ENCODE assay signal across 12 cellular contexts in the genomic region with DNA sequence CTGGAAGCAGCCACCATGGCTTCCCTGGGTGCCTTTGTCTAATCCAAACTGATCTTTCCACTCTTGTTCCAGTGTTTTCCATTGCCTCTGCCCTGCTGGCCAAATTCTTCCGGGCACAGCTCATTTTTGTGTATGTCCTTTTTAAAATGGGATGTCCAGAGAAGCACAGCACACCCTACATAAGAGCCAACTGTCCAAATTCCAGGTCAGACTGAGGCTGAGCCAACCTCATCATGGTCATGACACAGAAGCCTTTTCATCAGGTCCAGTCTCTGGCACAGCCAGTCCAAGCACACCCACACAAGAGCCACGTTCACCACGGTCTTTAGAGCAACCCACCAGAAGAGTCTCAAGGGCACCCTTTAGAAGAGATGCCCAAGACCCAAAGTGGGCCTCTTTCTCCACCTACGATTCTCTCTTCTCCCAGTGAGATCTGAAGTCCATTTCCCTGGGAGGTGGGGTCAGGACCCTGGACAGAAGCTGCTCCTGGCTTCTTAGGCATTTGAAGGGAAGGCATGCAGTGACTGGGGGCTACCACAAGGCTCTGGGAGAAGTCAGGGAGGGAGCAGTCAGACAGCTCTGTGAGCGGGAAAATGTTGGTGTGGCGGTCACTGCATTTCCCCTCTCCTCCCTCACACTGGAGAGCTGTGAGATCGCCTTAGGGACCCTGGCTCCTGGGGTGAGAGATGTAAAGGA. TPM values are rescaled to one million over a fixed set of nuclear protein-coding genes. Genes with fewer than 3 reads are reported as not detected.
DNase-seq lines count a peak whose midpoint lies in the region; ATAC-seq and TF ChIP-seq lines count a peak whose summit lies in the region.
"Had no signal": no experiment of that assay in that cellular context is flagged by ENCODE, and none has a peak within 500 bp of the region (broad histone marks: within the 10 kb centered on the region; RNA-seq: fewer than 3 reads in every experiment).

No MANE protein-coding gene starts in this region.

- H3K4me1 ChIP-seq in HAP-1 = no peaks in the 10 kb centered on the region
- no peaks in the 10 kb centered on the region for H3K4me1 ChIP-seq in esophagus squamous epithelium

- WGBS in esophagus squamous epithelium, 2 donors = 63 to 64% methylated on average over 4 of the region's 7 CpGs

- peaks cover 3% of the 10 kb centered on the region; the same call in 1 of the 2 replicates for H3K27me3 ChIP-seq in HAP-1 (ENCODE audit: low read depth)
- peaks cover 0 to 95% (median 0%) of the 10 kb centered on the region in 4 donors for H3K27me3 ChIP-seq in esophagus squamous epithelium
- H3K27me3 ChIP-seq: BLaER1 had no signal

- ATAC-seq in GM18907 (IDR thresholded peaks at IDR 0.05; ENCODE audit: unreplicated experiment) (no peak), HG02798 (IDR thresholded peaks at IDR 0.05; ENCODE audit: poor library complexity, unreplicated experiment) (no peak)

- in situ Hi-C loops in HAP-1 (cut with MboI; ENCODE audit: low sequenced_read_pairs) = no loop called here

- H3K4me3 ChIP-seq in HAP-1 (no peak overlapping the region), esophagus squamous epithelium (no peak overlapping the region)
- H3K4me3 ChIP-seq: BLaER1, dorsolateral prefrontal cortex had no signal

- intact Hi-C loops in esophagus squamous epithelium (cut with DNase I) = no loop called here

- DNase-seq in A172 (ENCODE audit: low spot score) (peak; percentile 53), HAP-1 (ENCODE audit: low spot score in 2 of 2) (peak; percentile 34 to 67), SK-N-DZ (ENCODE audit: low spot score) (peak; percentile 29), foreskin melanocyte (peak; percentile 10), esophagus squamous epithelium (lab: John Stamatoyannopoulos, UW) (no peak)
- no peak for DNase-seq in NK-92 treated with Interleukin-12 subunit alpha and Interleukin-12 subunit beta, amount 100 ng/mL, for 24 hours (lab: John Stamatoyannopoulos, UW)
- DNase-seq: activated T-cell treated with anti-CD3 and anti-CD28 coated beads, Interleukin-2, amount 50 U/mL, for 1 hour; NCI-H1436 had no signal

- no peak overlapping the region for H3K27ac ChIP-seq in esophagus squamous epithelium
- H3K27ac ChIP-seq: BLaER1 had no signal

- no peak for TF ChIP-seq POLR2A in esophagus squamous epithelium (IDR thresholded peaks at IDR 0.05)

- H3K36me3 ChIP-seq in HAP-1 (replicated peaks) (no peaks in the 10 kb centered on the region), esophagus squamous epithelium (no peaks in the 10 kb centered on the region)
- H3K36me3 ChIP-seq: BLaER1 had no signal

- H3K9me3 ChIP-seq in HAP-1 = no peaks in the 10 kb centered on the region
- no peaks in the 10 kb centered on the region for H3K9me3 ChIP-seq in esophagus squamous epithelium
- H3K9me3 ChIP-seq: BLaER1 had no signal

- TF ChIP-seq CTCF in esophagus squamous epithelium (IDR thresholded peaks at IDR 0.05) = no peak

RNA-seq across cellular contexts. Expression of gene SYT2, which starts 53.2 kb away (rescaled TPM):
- not detected in 2 replicates for total RNA-seq in A172 (2014; rRNA removed; shearing (Covaris generic))
- 0.37 and 0.61 TPM in 2 replicates for polyA plus RNA-seq in SK-N-DZ (2014; cell fraction: cytosol; rRNA removed)
- 0.11 and 0.13 TPM in 2 replicates for polyA plus RNA-seq in SK-N-DZ (2014; cell fraction: nucleus; rRNA removed)
- total RNA-seq in esophagus squamous epithelium = not detected

Comparison
In these comparisons a context has a peak if more than half of its experiments do, and no peak if none do; other contexts are left out.
1. DNase-seq: peak in A172 (single experiment), HAP-1 (2 of 2), SK-N-DZ (single experiment) and foreskin melanocyte (single experiment); none in esophagus squamous epithelium (single experiment) and NK-92 treated with Interleukin-12 subunit alpha and Interleukin-12 subunit beta, amount 100 ng/mL, for 24 hours (single experiment).